Comparison of ENCODE assay signal across 11 cellular contexts in genomic region chr9:113154471-113154870, GRCh38. TPM values are rescaled to one million over a fixed set of nuclear protein-coding genes. Genes with fewer than 3 reads are reported as not detected.
DNase-seq lines count a peak whose midpoint lies in the region; ATAC-seq, FAIRE-seq and TF ChIP-seq lines count a peak whose summit lies in the region.
"Had no signal": no experiment of that assay in that cellular context is flagged by ENCODE, and none has a peak within 500 bp of the region (broad histone marks: within the 10 kb centered on the region; RNA-seq: fewer than 3 reads in every experiment).

No MANE protein-coding gene starts in this region.

- no peak for FAIRE-seq in urothelium cell line (lab: Jason Lieb, UNC)
- FAIRE-seq: endometrium, K562 had no signal

- ATAC-seq in right cardiac atrium, result no peak
- no peak for ATAC-seq in body of pancreas
- ATAC-seq in lower lobe of right lung, result no peak
- no peak for ATAC-seq in GM21423 (IDR thresholded peaks at IDR 0.05; ENCODE audit: unreplicated experiment)
- no peak for ATAC-seq in GM18867 (IDR thresholded peaks at IDR 0.05; ENCODE audit: unreplicated experiment)
- ATAC-seq: K562, natural killer cell had no signal

- H3K36me3 ChIP-seq in left ventricle myocardium inferior, result peaks cover 18% of the 10 kb centered on the region
- H3K36me3 ChIP-seq in body of pancreas (replicated peaks in 1 of 2; ENCODE audit: insufficient read depth in 1 of 2, low read depth in 2 of 2), result peaks cover 0 to under 1% of the 10 kb centered on the region in 2 donors
- H3K36me3 ChIP-seq in lower lobe of right lung, result peaks cover 30% of the 10 kb centered on the region

- 77% methylated on average over 6 of the region's 6 CpGs for WGBS in right cardiac atrium
- 63 to 78% methylated on average over 6 of the region's 6 CpGs for WGBS in body of pancreas, 2 donors

- intact Hi-C loops in left ventricle myocardium inferior (cut with micrococcal nuclease) (no loop called here), right cardiac atrium (cut with DNase I) (no loop called here), body of pancreas (cut with DNase I) (no loop called here), lower lobe of right lung (cut with DNase I) (no loop called here)

- peak overlapping the region; percentile 10 for H3K27ac ChIP-seq in left ventricle myocardium inferior (replicated peaks)
- no peak overlapping the region for H3K27ac ChIP-seq in right cardiac atrium (ENCODE audit: low read length)
- no peak overlapping the region for H3K27ac ChIP-seq in body of pancreas
- peak overlapping the region; percentile 19 for H3K27ac ChIP-seq in lower lobe of right lung

- H3K4me1 ChIP-seq in left ventricle myocardium inferior, result peaks cover 59% of the 10 kb centered on the region
- peaks cover 4% of the 10 kb centered on the region for H3K4me1 ChIP-seq in right cardiac atrium (ENCODE audit: control insufficient read depth, insufficient read depth, low read length)
- peaks cover 33% of the 10 kb centered on the region for H3K4me1 ChIP-seq in body of pancreas
- H3K4me1 ChIP-seq in lower lobe of right lung, result peaks cover 47% of the 10 kb centered on the region

- no peaks in the 10 kb centered on the region for H3K9me3 ChIP-seq in left ventricle myocardium inferior (replicated peaks)
- H3K9me3 ChIP-seq in right cardiac atrium (ENCODE audit: control insufficient read depth, low read length), result no peaks in the 10 kb centered on the region
- no peaks in the 10 kb centered on the region for H3K9me3 ChIP-seq in body of pancreas
- no peaks in the 10 kb centered on the region for H3K9me3 ChIP-seq in lower lobe of right lung

- no peak for DNase-seq in left ventricle myocardium inferior
- no peak for DNase-seq in right cardiac atrium
- peak in 3 of 4 donors; percentile 16 to 38 (median 22) for DNase-seq in body of pancreas
- DNase-seq in lower lobe of right lung, result no peak
- DNase-seq in urothelium cell line (ENCODE audit: low spot score), result peak; percentile 36
- DNase-seq in stimulated activated CD4-positive, alpha-beta T cell treated with anti-CD3 and anti-CD28 coated beads, Interleukin-4, amount 100 ng/mL, for 4 hours, result no peak
- DNase-seq: natural killer cell had no signal

- H3K27me3 ChIP-seq in left ventricle myocardium inferior (ENCODE audit: low read depth) (no peaks in the 10 kb centered on the region), right cardiac atrium (ENCODE audit: control insufficient read depth, insufficient read depth) (no peaks in the 10 kb centered on the region), body of pancreas (no peaks in the 10 kb centered on the region), lower lobe of right lung (ENCODE audit: low read depth) (no peaks in the 10 kb centered on the region)

- TF ChIP-seq POLR2A in body of pancreas (IDR thresholded peaks at IDR 0.05), result no peak

- no peak for TF ChIP-seq CTCF in left ventricle myocardium inferior (IDR thresholded peaks at IDR 0.05; ENCODE audit: borderline replicate concordance)
- TF ChIP-seq CTCF in body of pancreas (IDR thresholded peaks at IDR 0.05), result no peak
- no peak for TF ChIP-seq CTCF in lower lobe of right lung (IDR thresholded peaks at IDR 0.05)

- H3K4me3 ChIP-seq in left ventricle myocardium inferior (no peak overlapping the region), right cardiac atrium (ENCODE audit: low read length) (no peak overlapping the region), body of pancreas (no peak overlapping the region), lower lobe of right lung (peak overlapping the region; percentile 97)
- H3K4me3 ChIP-seq: K562 had no signal

RNA-seq across cellular contexts. Expression of gene SLC31A2, which starts 3.7 kb away (rescaled TPM):
- total RNA-seq in left ventricle myocardium inferior, result 10.7 TPM
- 10 to 100 TPM in 3 of 4 donors, 1 to 10 TPM in 1; 8.8 to 10.9 (median 10.1) TPM for total RNA-seq in right cardiac atrium
- 11.4 TPM for polyA plus RNA-seq in right cardiac atrium
- 10 to 100 TPM; 16.3 to 23.7 TPM for total RNA-seq in body of pancreas
- 74.8 TPM for total RNA-seq in lower lobe of right lung

Comparison
In these comparisons a context has a peak if more than half of its experiments do, and no peak if none do; other contexts are left out.
1. H3K27ac ChIP-seq: peak in left ventricle myocardium inferior (single experiment) and lower lobe of right lung (single experiment); none in right cardiac atrium (single experiment) and body of pancreas (0 of 4).
2. DNase-seq: peak in body of pancreas (3 of 4) and urothelium cell line (single experiment); none in left ventricle myocardium inferior (single experiment), right cardiac atrium (0 of 3), lower lobe of right lung (single experiment) and stimulated activated CD4-positive, alpha-beta T cell treated with anti-CD3 and anti-CD28 coated beads, Interleukin-4, amount 100 ng/mL, for 4 hours (0 of 2).